Comparison of ENCODE assay signal across 8 cellular contexts in genomic region chr12:116818341-116818856, GRCh38.
A peak's percentile ranks its signal among the peaks of the same experiment; 100 is the strongest.
DNase-seq lines count a peak whose midpoint lies in the region; ATAC-seq lines count a peak whose summit lies in the region.

No MANE protein-coding gene starts in this region.

- no peaks in the 10 kb centered on the region for H3K9me3 ChIP-seq in SJCRH30 (replicated peaks)
- no peaks in the 10 kb centered on the region for H3K9me3 ChIP-seq in subcutaneous abdominal adipose tissue (ENCODE audit: control insufficient read depth in 5 of 5, low read length in 5 of 5)

- peak overlapping the region; percentile 78 for H3K27ac ChIP-seq in SJCRH30
- peak overlapping the region; percentile 94 for H3K27ac ChIP-seq in subcutaneous abdominal adipose tissue (ENCODE audit: low read depth, low read length)

- DNase-seq in CD1c-positive myeloid dendritic cell (ENCODE audit: extremely low spot score) (peak; percentile 27), SJCRH30 (peak in 1 of 2 experiments; percentile 22), cerebellar cortex (ENCODE audit: low spot score) (peak; percentile 51), left lobe of liver (ENCODE audit: low spot score) (no peak)

- no peaks in the 10 kb centered on the region for H3K4me1 ChIP-seq in SJCRH30
- H3K4me1 ChIP-seq in subcutaneous abdominal adipose tissue (ENCODE audit: control insufficient read depth in 5 of 5, insufficient read depth in 5 of 5, low read length in 5 of 5), result peaks cover 0 to 16% (median 13%) of the 10 kb centered on the region in 5 donors

- H3K36me3 ChIP-seq in SJCRH30 (no peaks in the 10 kb centered on the region), subcutaneous abdominal adipose tissue (ENCODE audit: control insufficient read depth in 5 of 5, insufficient read depth in 5 of 5, low read length in 5 of 5) (no peaks in the 10 kb centered on the region)

- H3K27me3 ChIP-seq in SJCRH30 (no peaks in the 10 kb centered on the region), subcutaneous abdominal adipose tissue (ENCODE audit: control insufficient read depth in 5 of 5, insufficient read depth in 4 of 5, low read length in 5 of 5) (no peaks in the 10 kb centered on the region)

- H3K4me3 ChIP-seq in SJCRH30 (peak overlapping the region; percentile 73), subcutaneous abdominal adipose tissue (ENCODE audit: low read depth in 1 of 5, low read length in 5 of 5) (peak overlapping the region; percentile 83 to 99 (median 95))

- peak; percentile 7 for ATAC-seq in GM21529 (IDR thresholded peaks at IDR 0.05; ENCODE audit: unreplicated experiment)
- peak; percentile 28 for ATAC-seq in left lobe of liver
- no peak for ATAC-seq in GM19452 (IDR thresholded peaks at IDR 0.05; ENCODE audit: unreplicated experiment)
- ATAC-seq in HG02759 (IDR thresholded peaks at IDR 0.05; ENCODE audit: unreplicated experiment), result no peak

- peak overlapping the region; percentile 86 to 100 (median 98) for H3K9ac ChIP-seq in subcutaneous abdominal adipose tissue (ENCODE audit: low read length in 5 of 5)

Comparison
In these comparisons a context has a peak if more than half of its experiments do, and no peak if none do; other contexts are left out.
1. ATAC-seq: peak in GM21529 (single experiment) and left lobe of liver (single experiment); none in GM19452 (single experiment) and HG02759 (single experiment).